18 cellular contexts compared by ENCODE assay signal in the genomic region with DNA sequence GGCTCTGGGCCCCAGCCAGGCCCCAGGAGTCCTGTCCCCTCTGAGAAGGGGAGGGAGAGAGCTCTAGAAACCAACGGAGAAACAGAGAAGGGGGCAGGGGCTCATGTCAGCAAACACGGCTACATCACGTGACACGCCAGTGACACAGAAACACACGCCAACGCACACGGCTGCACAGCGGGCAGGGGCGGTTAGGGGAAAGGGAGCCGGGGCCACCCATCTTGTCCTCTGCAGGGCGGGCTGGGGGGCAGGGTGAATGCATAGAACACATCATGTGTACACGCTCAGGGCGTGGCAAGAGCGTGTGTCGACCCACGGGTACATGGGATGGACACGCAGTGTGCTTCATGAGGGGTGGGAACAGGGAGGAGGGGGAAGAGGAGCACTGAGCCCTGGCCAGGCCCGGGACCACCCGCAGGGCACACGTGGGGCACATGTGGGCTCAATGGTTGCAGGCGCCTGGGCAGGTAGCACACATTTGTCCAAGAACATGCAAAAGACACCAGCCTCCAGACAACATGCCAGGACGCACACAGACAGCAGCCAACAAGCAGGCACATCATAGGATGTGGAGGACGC.
"Had no signal": no experiment of that assay in that cellular context is flagged by ENCODE, and none has a peak within 500 bp of the region (broad histone marks: within the 10 kb centered on the region; RNA-seq: fewer than 3 reads in every experiment).

No MANE protein-coding gene starts in this region.

- FAIRE-seq: frontal cortex had no signal

- H3K36me3 ChIP-seq: neutrophil had no signal

- H3K9me3 Mint-ChIP-seq: naive thymus-derived CD4-positive, alpha-beta T cell; nephron progenitor cell had no signal

- H3K9me3 ChIP-seq: heart left ventricle, neutrophil, psoas muscle, sigmoid colon had no signal

- H3K4me3 ChIP-seq: coronary artery, dorsolateral prefrontal cortex, heart left ventricle, psoas muscle, sigmoid colon, skin epidermis had no signal

- H3K27ac ChIP-seq: coronary artery, dorsolateral prefrontal cortex, neutrophil, psoas muscle, sigmoid colon, skin epidermis had no signal

- DNase-seq: dorsolateral prefrontal cortex; effector CD8-positive, alpha-beta T cell; hippocampal formation; left colon; mesendoderm; naive thymus-derived CD4-positive, alpha-beta T cell; nephron progenitor cell; psoas muscle; retina; sigmoid colon; stimulated activated CD4-positive, alpha-beta T cell treated with anti-CD3 and anti-CD28 coated beads, Interleukin-2, amount 100 ng/mL, for 24 hours; stimulated activated naive CD4-positive, alpha-beta T cell treated with Interleukin-2 at 50 U/mL for 16 hours; trophoblast cell had no signal

- H3K36me3 Mint-ChIP-seq: naive thymus-derived CD4-positive, alpha-beta T cell had no signal

- H3K27me3 Mint-ChIP-seq: naive thymus-derived CD4-positive, alpha-beta T cell had no signal

- H3K27ac Mint-ChIP-seq: naive thymus-derived CD4-positive, alpha-beta T cell; nephron progenitor cell had no signal

- H3K4me3 Mint-ChIP-seq: naive thymus-derived CD4-positive, alpha-beta T cell; nephron progenitor cell had no signal

- ATAC-seq: left colon; naive thymus-derived CD4-positive, alpha-beta T cell; psoas muscle had no signal

- H3K27me3 ChIP-seq: dorsolateral prefrontal cortex, heart left ventricle, neutrophil, sigmoid colon had no signal
